In genomic region chr17:83054518-83055125, GRCh38 we compare ENCODE assay signal across 14 cellular contexts. TPM values are rescaled to one million over a fixed set of nuclear protein-coding genes. Genes with fewer than 3 reads are reported as not detected.
A peak's percentile ranks its signal among the peaks of the same experiment; 100 is the strongest.
DNase-seq lines count a peak whose midpoint lies in the region; ATAC-seq and TF ChIP-seq lines count a peak whose summit lies in the region.
"Had no signal": no experiment of that assay in that cellular context is flagged by ENCODE, and none has a peak within 500 bp of the region (broad histone marks: within the 10 kb centered on the region; RNA-seq: fewer than 3 reads in every experiment).

No MANE protein-coding gene starts in this region.

- peaks cover 30% of the 10 kb centered on the region for H3K4me1 ChIP-seq in lower lobe of right lung
- H3K4me1 ChIP-seq in vagina, result peaks cover 44% of the 10 kb centered on the region

- H3K4me3 Mint-ChIP-seq in stimulated activated naive CD8-positive, alpha-beta T cell treated with anti-CD3 and anti-CD28 coated beads, Interleukin-15, amount 100 ng/mL, for 72 hours, result no peak overlapping the region
- H3K4me3 Mint-ChIP-seq: nephron progenitor cell; T-helper 1 cell treated with Interleukin-12 subunit alpha and Interleukin-12 subunit beta and Interleukin-4 antibody, amounts not matched to agents 30 μg/mL and 1 μg/mL, for 36 hours had no signal

- H3K27me3 Mint-ChIP-seq in stimulated activated naive CD8-positive, alpha-beta T cell treated with anti-CD3 and anti-CD28 coated beads, Interleukin-15, amount 100 ng/mL, for 72 hours, result no peaks in the 10 kb centered on the region

- no peak for ATAC-seq in stimulated activated naive CD8-positive, alpha-beta T cell treated with anti-CD3 and anti-CD28 coated beads, Interleukin-15, Interleukin-2, amounts not matched to agents 100 U/mL and 50 U/mL, for 24 hours
- no peak for ATAC-seq in stimulated activated naive CD8-positive, alpha-beta T cell treated with anti-CD3 and anti-CD28 coated beads, Interleukin-15, amount 100 ng/mL, for 72 hours
- no peak for ATAC-seq in lower lobe of right lung

- intact Hi-C loops in lower lobe of right lung (cut with DNase I) (no loop called here), vagina (cut with DNase I) (no loop called here)

- peaks cover 30% of the 10 kb centered on the region for H3K4me1 Mint-ChIP-seq in stimulated activated naive CD8-positive, alpha-beta T cell treated with anti-CD3 and anti-CD28 coated beads, Interleukin-15, amount 100 ng/mL, for 72 hours

- no peaks in the 10 kb centered on the region for H3K9me3 ChIP-seq in lower lobe of right lung
- no peaks in the 10 kb centered on the region for H3K9me3 ChIP-seq in vagina

- H3K27me3 ChIP-seq in lower lobe of right lung (ENCODE audit: low read depth), result no peaks in the 10 kb centered on the region
- H3K27me3 ChIP-seq in vagina, result no peaks in the 10 kb centered on the region

- no peaks in the 10 kb centered on the region for H3K36me3 ChIP-seq in lower lobe of right lung
- no peaks in the 10 kb centered on the region for H3K36me3 ChIP-seq in vagina

- DNase-seq in stimulated activated naive CD8-positive, alpha-beta T cell treated with anti-CD3 and anti-CD28 coated beads, Interleukin-15, Interleukin-2, amounts not matched to agents 100 U/mL and 50 U/mL, for 24 hours, result peak; percentile 7
- no peak for DNase-seq in stimulated activated naive CD8-positive, alpha-beta T cell treated with anti-CD3 and anti-CD28 coated beads, Interleukin-15, amount 100 ng/mL, for 72 hours
- DNase-seq in caudate nucleus (lab: John Stamatoyannopoulos, UW) (no peak), lower lobe of right lung (peak; percentile 37), vagina (ENCODE audit: extremely low spot score in 2 of 2) (peak in 1 of 2 donors; percentile 81), NCI-H1417 (lab: John Stamatoyannopoulos, UW) (no peak), DMS153 treated with DMSO at 0.1 percent for 48 hours (lab: John Stamatoyannopoulos, UW; ENCODE audit: unreplicated experiment) (no peak), NCI-H446 (lab: John Stamatoyannopoulos, UW) (no peak)
- DNase-seq: activated CD4-positive, alpha-beta T cell treated with anti-CD3 and anti-CD28 coated beads for 1 hour; effector memory CD4-positive, alpha-beta T cell; NCI-H2171; nephron progenitor cell; stimulated activated CD4-positive, alpha-beta T cell treated with anti-CD3 and anti-CD28 coated beads, Interleukin-2, amount 100 ng/mL, for 48 hours had no signal

- H3K4me3 ChIP-seq in lower lobe of right lung, result no peak overlapping the region
- H3K4me3 ChIP-seq in vagina, result no peak overlapping the region

- TF ChIP-seq CTCF in lower lobe of right lung (IDR thresholded peaks at IDR 0.05) (no peak), vagina (IDR thresholded peaks at IDR 0.05) (no peak)

- peak overlapping the region; percentile 30 for H3K27ac ChIP-seq in caudate nucleus (ENCODE audit: low read depth, low read length)
- peak overlapping the region; percentile 74 for H3K27ac ChIP-seq in lower lobe of right lung
- peak overlapping the region; percentile 97 for H3K27ac ChIP-seq in vagina

- TF ChIP-seq POLR2A in vagina (IDR thresholded peaks at IDR 0.05), result no peak

- no peak overlapping the region for H3K27ac Mint-ChIP-seq in stimulated activated naive CD8-positive, alpha-beta T cell treated with anti-CD3 and anti-CD28 coated beads, Interleukin-15, amount 100 ng/mL, for 72 hours

- H3K9me3 Mint-ChIP-seq in stimulated activated naive CD8-positive, alpha-beta T cell treated with anti-CD3 and anti-CD28 coated beads, Interleukin-15, amount 100 ng/mL, for 72 hours, result no peaks in the 10 kb centered on the region
- H3K9me3 Mint-ChIP-seq: nephron progenitor cell; T-helper 1 cell treated with Interleukin-12 subunit alpha and Interleukin-12 subunit beta and Interleukin-4 antibody, amounts not matched to agents 30 μg/mL and 1 μg/mL, for 36 hours had no signal

RNA-seq across cellular contexts. Expression of gene METRNL, which starts 24.8 kb away (rescaled TPM):
- total RNA-seq in lower lobe of right lung (59.8 TPM), vagina (156 TPM)

Comparison
In these comparisons a context has a peak if more than half of its experiments do, and no peak if none do; other contexts are left out.
1. DNase-seq: peak in stimulated activated naive CD8-positive, alpha-beta T cell treated with anti-CD3 and anti-CD28 coated beads, Interleukin-15, Interleukin-2, amounts not matched to agents 100 U/mL and 50 U/mL, for 24 hours (single experiment) and lower lobe of right lung (single experiment); none in stimulated activated naive CD8-positive, alpha-beta T cell treated with anti-CD3 and anti-CD28 coated beads, Interleukin-15, amount 100 ng/mL, for 72 hours (0 of 2), caudate nucleus (0 of 61), NCI-H1417 (0 of 3), DMS153 treated with DMSO at 0.1 percent for 48 hours (single experiment) and NCI-H446 (0 of 2).
2. H3K27ac ChIP-seq: peak in every context shown above with its lines; median percentile 97 in vagina; 74 in lower lobe of right lung; 30 in caudate nucleus.